1 cellular context compared by ENCODE assay signal in genomic region chr1:201310986-201311355, GRCh38.
TF ChIP-seq lines count a peak whose summit lies in the region.

No MANE protein-coding gene starts in this region.

TF ChIP-seq in IMR-90, 13 proteins besides CTCF, POLR2A, EP300 and RAD21:
- TF ChIP-seq USF2 (IDR thresholded peaks at IDR 0.05; ENCODE audit: low read depth, low read length) (no peak), SMC3 (IDR thresholded peaks at IDR 0.05; ENCODE audit: low read depth, low read length) (no peak), CEBPB (IDR thresholded peaks at IDR 0.05; ENCODE audit: low read depth, low read length) (no peak), FOS (IDR thresholded peaks at IDR 0.05; ENCODE audit: low read depth, low read length) (no peak), CHD1 (IDR thresholded peaks at IDR 0.05; ENCODE audit: low read depth, low read length) (no peak), RCOR1 (IDR thresholded peaks at IDR 0.05; ENCODE audit: insufficient replicate concordance, low read length) (no peak), MXI1 (IDR thresholded peaks at IDR 0.05; ENCODE audit: borderline replicate concordance, low read depth, low read length) (no peak), BHLHE40 (IDR thresholded peaks at IDR 0.05; ENCODE audit: low read depth, low read length) (no peak), MAFK (IDR thresholded peaks at IDR 0.05; ENCODE audit: low read depth, low read length) (no peak), NFE2L2 (IDR thresholded peaks at IDR 0.05; ENCODE audit: low read depth, low read length) (no peak), MAZ (IDR thresholded peaks at IDR 0.05; ENCODE audit: borderline replicate concordance, low read depth, low read length) (no peak), ELK1 (IDR thresholded peaks at IDR 0.05; ENCODE audit: borderline replicate concordance, low read depth, low read length) (no peak), RFX5 (IDR thresholded peaks at IDR 0.05; ENCODE audit: low read depth, low read length) (no peak)
